1 cellular context compared by ENCODE assay signal in genomic region chr20:63854766-63855362, GRCh38.
TF ChIP-seq lines count a peak whose summit lies in the region.

No MANE protein-coding gene starts in this region.

TF ChIP-seq in HepG2, 621 proteins besides CTCF, POLR2A, EP300 and RAD21 (continued from another document and continues in another):
- TF ChIP-seq PRDM4 (CRISPR knock-in tag; IDR thresholded peaks at IDR 0.05; ENCODE audit: borderline replicate concordance): no peak
- TF ChIP-seq ZNF383 (CRISPR knock-in tag; IDR thresholded peaks at IDR 0.05; ENCODE audit: borderline replicate concordance): no peak; the same call in 1 of the 2 replicates
- TF ChIP-seq RNF2 (conservative IDR thresholded peaks at IDR 0.05; ENCODE audit: low read depth): no peak
- 0 out of 2 replicates have a peak, but pooled peaks have one; percentile 6 for TF ChIP-seq SIN3A (IDR thresholded peaks at IDR 0.05; ENCODE audit: borderline replicate concordance, low read depth, low read length)
- 0 out of 2 replicates have a peak, but pooled peaks have one; percentile 47 for TF ChIP-seq ZBED4 (CRISPR knock-in tag; IDR thresholded peaks at IDR 0.05; ENCODE audit: borderline replicate concordance)
- no peak for TF ChIP-seq ZFP36 (IDR thresholded peaks at IDR 0.05; ENCODE audit: borderline replicate concordance, low read depth, low read length, partially characterized antibody)
- TF ChIP-seq ZNF558 (CRISPR knock-in tag; IDR thresholded peaks at IDR 0.05; ENCODE audit: borderline replicate concordance): no peak
- peak; percentile 67; the same call in 1 of the 2 replicates for TF ChIP-seq KDM2A (CRISPR knock-in tag; IDR thresholded peaks at IDR 0.05; ENCODE audit: borderline replicate concordance, low read depth)
- TF ChIP-seq YEATS2 (CRISPR knock-in tag; IDR thresholded peaks at IDR 0.05; ENCODE audit: borderline replicate concordance): 0 out of 2 replicates have a peak, but pooled peaks have one; percentile 7
- peak; percentile 5 for TF ChIP-seq PTBP1 (IDR thresholded peaks at IDR 0.05; ENCODE audit: low read depth, low read length, poor library complexity, severe bottlenecking)
- no peak for TF ChIP-seq E2F5 (CRISPR knock-in tag; conservative IDR thresholded peaks at IDR 0.05)
- TF ChIP-seq E2F1 (CRISPR knock-in tag; IDR thresholded peaks at IDR 0.05): no peak
- TF ChIP-seq SKIL (CRISPR knock-in tag; IDR thresholded peaks at IDR 0.05; ENCODE audit: borderline replicate concordance): no peak
- TF ChIP-seq ZBTB4 (CRISPR knock-in tag; IDR thresholded peaks at IDR 0.05; ENCODE audit: borderline replicate concordance): 0 out of 2 replicates have a peak, but pooled peaks have one; percentile 6
- TF ChIP-seq ZNF761 (CRISPR knock-in tag; conservative IDR thresholded peaks at IDR 0.05): 0 out of 2 replicates have a peak, but pooled peaks have one; percentile 4
- TF ChIP-seq SRY (CRISPR knock-in tag; IDR thresholded peaks at IDR 0.05): no peak
- no peak for TF ChIP-seq ZNF3 (CRISPR knock-in tag; IDR thresholded peaks at IDR 0.05)
- peak; percentile 2; the same call in 1 of the 2 replicates for TF ChIP-seq ZNF451 (CRISPR knock-in tag; IDR thresholded peaks at IDR 0.05)
- 0 out of 2 replicates have a peak, but pooled peaks have one; percentile 20 for TF ChIP-seq RBAK (CRISPR knock-in tag; IDR thresholded peaks at IDR 0.05)
- TF ChIP-seq NFATC3 (CRISPR knock-in tag; IDR thresholded peaks at IDR 0.05): no peak
- TF ChIP-seq ARID5B (CRISPR knock-in tag; IDR thresholded peaks at IDR 0.05): no peak
- TF ChIP-seq PRDM10 (CRISPR knock-in tag; IDR thresholded peaks at IDR 0.05; ENCODE audit: low read depth): no peak
- no peak for TF ChIP-seq MBNL3 (CRISPR knock-in tag; conservative IDR thresholded peaks at IDR 0.05)
- no peak for TF ChIP-seq DDIT3 (CRISPR knock-in tag; IDR thresholded peaks at IDR 0.05)
- 0 out of 2 replicates have a peak, but pooled peaks have one; percentile 35 for TF ChIP-seq ZNF576 (CRISPR knock-in tag; IDR thresholded peaks at IDR 0.05)
- TF ChIP-seq NFRKB (IDR thresholded peaks at IDR 0.05): no peak
- TF ChIP-seq TCF12 (IDR thresholded peaks at IDR 0.05): no peak
- TF ChIP-seq TCF12 (CRISPR knock-in tag; IDR thresholded peaks at IDR 0.05): peak; percentile 59; the same call in 1 of the 2 replicates
